In genomic region chr18:58580078-58580477, GRCh38 we compare ENCODE assay signal across 16 cellular contexts. TPM values are rescaled to one million over a fixed set of nuclear protein-coding genes. Genes with fewer than 3 reads are reported as not detected.
DNase-seq lines count a peak whose midpoint lies in the region; TF ChIP-seq lines count a peak whose summit lies in the region.
"Had no signal": no experiment of that assay in that cellular context is flagged by ENCODE, and none has a peak within 500 bp of the region (broad histone marks: within the 10 kb centered on the region; RNA-seq: fewer than 3 reads in every experiment).

No MANE protein-coding gene starts in this region.

- H3K4me1 ChIP-seq in BLaER1 treated with 17β-estradiol and CSF1 and Interleukin-3, amounts not matched to agents 10 nM and 100 nM: peaks cover 15 to 44% (median 39%) of the 10 kb centered on the region in 10 experiments
- H3K4me1 ChIP-seq in osteoblast (ENCODE audit: insufficient read depth, low read length) (peaks cover 54% of the 10 kb centered on the region), esophagus squamous epithelium (peaks cover 0 to 5% (median 0%) of the 10 kb centered on the region in 3 donors)
- H3K4me1 ChIP-seq: upper lobe of left lung had no signal

- peaks cover 39% of the 10 kb centered on the region for H3K79me2 ChIP-seq in osteoblast (ENCODE audit: insufficient read depth, low read length)

- DNase-seq in LoVo (ENCODE audit: low spot score) (peak; percentile 19), fibroblast of gingiva (ENCODE audit: low read depth) (peak; percentile 76), osteoblast (ENCODE audit: insufficient read length, low spot score, missing footprints) (no peak), esophagus squamous epithelium (lab: John Stamatoyannopoulos, UW) (no peak), SK-N-DZ (ENCODE audit: low spot score) (no peak), MG63 (no peak), NCI-H1092 treated with DMSO at 0.1 percent for 48 hours (lab: John Stamatoyannopoulos, UW) (no peak)
- DNase-seq: aorta; effector CD8-positive, alpha-beta T cell; GOT3; NCI-H2029 treated with DMSO at 0.1 percent for 48 hours; NCI-H774; stimulated activated CD4-positive, alpha-beta T cell treated with anti-CD3 and anti-CD28 coated beads, Interleukin-2, amount 100 ng/mL, for 48 hours; upper lobe of left lung had no signal

- H3K9me3 ChIP-seq in BLaER1 treated with 17β-estradiol and CSF1 and Interleukin-3, amounts not matched to agents 10 nM and 100 nM (replicated peaks in 1 of 11): peaks cover 0 to 27% (median 12%) of the 10 kb centered on the region in 11 experiments; a peak in 14 of 22 replicates
- no peaks in the 10 kb centered on the region for H3K9me3 ChIP-seq in osteoblast (ENCODE audit: low read depth, low read length)
- no peaks in the 10 kb centered on the region for H3K9me3 ChIP-seq in esophagus squamous epithelium
- no peaks in the 10 kb centered on the region for H3K9me3 ChIP-seq in MG63
- H3K9me3 ChIP-seq: upper lobe of left lung had no signal

- H3K9ac ChIP-seq in BLaER1 treated with 17β-estradiol and CSF1 and Interleukin-3, amounts not matched to agents 10 nM and 100 nM: no peak overlapping the region

- no peak for TF ChIP-seq CTCF in osteoblast (IDR thresholded peaks at IDR 0.05; ENCODE audit: extremely low read depth, low read depth, low read length)
- TF ChIP-seq CTCF in esophagus squamous epithelium (IDR thresholded peaks at IDR 0.05): no peak

- H3K4me3 ChIP-seq in BLaER1 treated with 17β-estradiol and CSF1 and Interleukin-3, amounts not matched to agents 10 nM and 100 nM: no peak overlapping the region
- peak overlapping the region; percentile 80 for H3K4me3 ChIP-seq in osteoblast (ENCODE audit: insufficient read depth, low read length)
- H3K4me3 ChIP-seq in esophagus squamous epithelium: no peak overlapping the region
- no peak overlapping the region for H3K4me3 ChIP-seq in MG63
- H3K4me3 ChIP-seq: upper lobe of left lung had no signal

- H3K4me2 ChIP-seq in BLaER1 treated with 17β-estradiol and CSF1 and Interleukin-3, amounts not matched to agents 10 nM and 100 nM: peak overlapping the region in 7 of 11 experiments; percentile 64 to 85 (median 78); a peak in 9 of 22 replicates
- H3K4me2 ChIP-seq in osteoblast (ENCODE audit: insufficient read depth, low read length): peak overlapping the region; percentile 86

- intact Hi-C loops in esophagus squamous epithelium (cut with DNase I): no loop called here

- no peaks in the 10 kb centered on the region for H3K36me3 ChIP-seq in BLaER1 treated with 17β-estradiol and CSF1 and Interleukin-3, amounts not matched to agents 10 nM and 100 nM
- H3K36me3 ChIP-seq in osteoblast (ENCODE audit: insufficient read depth, low read length) (peaks cover 6% of the 10 kb centered on the region), esophagus squamous epithelium (no peaks in the 10 kb centered on the region), MG63 (peaks cover 11% of the 10 kb centered on the region)
- H3K36me3 ChIP-seq: upper lobe of left lung had no signal

- no peaks in the 10 kb centered on the region for H3K27me3 ChIP-seq in BLaER1 treated with 17β-estradiol and CSF1 and Interleukin-3, amounts not matched to agents 10 nM and 100 nM
- H3K27me3 ChIP-seq in osteoblast (ENCODE audit: insufficient read depth, low read length): no peaks in the 10 kb centered on the region
- H3K27me3 ChIP-seq in esophagus squamous epithelium: peaks cover 0 to 13% (median 0%) of the 10 kb centered on the region in 4 donors
- no peaks in the 10 kb centered on the region for H3K27me3 ChIP-seq in MG63
- H3K27me3 ChIP-seq: upper lobe of left lung had no signal

- H2AFZ ChIP-seq in osteoblast (ENCODE audit: low read length): no peak overlapping the region

- H3K27ac ChIP-seq in BLaER1 treated with 17β-estradiol and CSF1 and Interleukin-3, amounts not matched to agents 10 nM and 100 nM: peak overlapping the region in 7 of 11 experiments; percentile 75 to 84 (median 80); a peak in 9 of 22 replicates
- H3K27ac ChIP-seq in osteoblast (ENCODE audit: low read depth, low read length) (peak overlapping the region; percentile 97), esophagus squamous epithelium (no peak overlapping the region)
- H3K27ac ChIP-seq: upper lobe of left lung had no signal

- TF ChIP-seq POLR2A in esophagus squamous epithelium (IDR thresholded peaks at IDR 0.05): no peak

- 75 to 89% methylated on average over 2 of the region's 2 CpGs for WGBS in esophagus squamous epithelium, 2 donors

- no peaks in the 10 kb centered on the region for H4K20me1 ChIP-seq in BLaER1 treated with 17β-estradiol and CSF1 and Interleukin-3, amounts not matched to agents 10 nM and 100 nM
- H4K20me1 ChIP-seq in osteoblast (ENCODE audit: insufficient read depth, low read length): peaks cover 7% of the 10 kb centered on the region

RNA-seq across cellular contexts. Expression of gene ALPK2, which starts 48.8 kb away (rescaled TPM):
- total RNA-seq in osteoblast (255 and 262 TPM in 2 replicates), esophagus squamous epithelium (under 1 TPM in 3 of 4 donors, not detected in 1; 0.13 to 0.94 (median 0.57) TPM)
- polyA plus RNA-seq in SK-N-DZ (2014; cell fraction: cytosol; rRNA removed): 1.8 and 2.7 TPM in 2 replicates
- 3.2 and 5.6 TPM in 2 replicates for polyA plus RNA-seq in SK-N-DZ (2014; cell fraction: nucleus; rRNA removed)
- total RNA-seq in MG63 (2014; rRNA removed; shearing (Covaris generic); ENCODE audit: low replicate concordance): 6.2 and 10.5 TPM in 2 replicates
- total RNA-seq: frontal cortex had no signal

Comparison
In these comparisons a context has a peak if more than half of its experiments do, and no peak if none do; other contexts are left out.
1. H3K27ac ChIP-seq: peak in BLaER1 treated with 17β-estradiol and CSF1 and Interleukin-3, amounts not matched to agents 10 nM and 100 nM (7 of 11) and osteoblast (single experiment); none in esophagus squamous epithelium (0 of 4).
2. DNase-seq: peak in LoVo (single experiment) and fibroblast of gingiva (single experiment); none in osteoblast (single experiment), esophagus squamous epithelium (single experiment), SK-N-DZ (single experiment), MG63 (single experiment) and NCI-H1092 treated with DMSO at 0.1 percent for 48 hours (single experiment).
3. RNA of gene ALPK2, which starts 48.8 kb away (total RNA-seq): 255 to 262 TPM in osteoblast; 6.2 to 10.5 TPM in MG63 and 0.13 to 0.94 TPM in esophagus squamous epithelium; every median in the first group is over 10 times any median in the second.